27 cellular contexts compared by ENCODE assay signal in the genomic region with DNA sequence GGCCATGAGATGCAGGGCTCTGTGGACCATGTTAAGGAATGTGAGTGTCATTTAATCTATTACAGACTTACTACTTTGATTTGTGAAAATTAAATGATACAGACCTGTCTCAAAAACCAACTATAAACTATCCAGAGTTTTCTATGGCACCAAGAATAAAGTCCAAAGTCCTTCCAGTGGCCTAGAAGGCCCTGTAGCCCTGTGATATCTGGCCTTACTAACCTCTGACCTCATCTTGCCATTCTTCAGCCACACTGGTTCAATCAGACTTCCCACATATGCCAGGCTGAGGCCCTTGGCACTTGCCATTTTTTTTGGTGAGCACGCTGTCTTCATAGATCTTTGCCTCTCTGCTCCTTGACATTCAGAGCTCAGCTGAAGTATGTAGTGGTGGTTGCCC.
"Had no signal": no experiment of that assay in that cellular context is flagged by ENCODE, and none has a peak within 500 bp of the region (broad histone marks: within the 10 kb centered on the region; RNA-seq: fewer than 3 reads in every experiment).

No MANE protein-coding gene starts in this region.

- H3K27ac Mint-ChIP-seq: immature natural killer cell; memory B cell; natural killer cell; nephron progenitor cell; neural progenitor cell; progenitor cell of endocrine pancreas; stimulated activated effector memory CD8-positive, alpha-beta T cell treated with anti-CD3 and anti-CD28 coated beads, Interleukin-12 subunit alpha, Interleukin-12 subunit beta, amount 100 ng/mL, for 72 hours; stimulated activated naive CD8-positive, alpha-beta T cell treated with anti-CD3 and anti-CD28 coated beads, Interleukin-15, Interleukin-2, amounts not matched to agents 100 ng/mL and 50 ng/mL, for 24 hours; type B pancreatic cell had no signal

- H3K27me3 Mint-ChIP-seq: memory B cell; naive B cell; progenitor cell of endocrine pancreas; stimulated activated naive CD8-positive, alpha-beta T cell treated with anti-CD3 and anti-CD28 coated beads, Interleukin-15, Interleukin-2, amounts not matched to agents 100 ng/mL and 50 ng/mL, for 24 hours; type B pancreatic cell had no signal

- H3K4me3 Mint-ChIP-seq: immature natural killer cell; memory B cell; naive B cell; natural killer cell; nephron progenitor cell; neural progenitor cell; stimulated activated effector memory CD8-positive, alpha-beta T cell treated with anti-CD3 and anti-CD28 coated beads, Interleukin-12 subunit alpha, Interleukin-12 subunit beta, amount 100 ng/mL, for 72 hours; stimulated activated naive CD8-positive, alpha-beta T cell treated with anti-CD3 and anti-CD28 coated beads, Interleukin-15, Interleukin-2, amounts not matched to agents 100 ng/mL and 50 ng/mL, for 24 hours; type B pancreatic cell had no signal

- H3K9me3 ChIP-seq: neutrophil, uterus had no signal

- H3K36me3 ChIP-seq: neutrophil, uterus had no signal

- ATAC-seq: heart left ventricle; left lung; natural killer cell; sciatic nerve; stimulated activated effector memory CD8-positive, alpha-beta T cell treated with anti-CD3 and anti-CD28 coated beads, Interleukin-12 subunit alpha, Interleukin-12 subunit beta, amount 100 ng/mL, for 72 hours had no signal

- DNase-seq: glutamatergic neuron; heart left ventricle; hypothalamus; immature natural killer cell; islet precursor cell; left lung; naive B cell; natural killer cell; nephron progenitor cell; occipital lobe; spleen; stimulated activated CD4-positive, alpha-beta T cell treated with anti-CD3 and anti-CD28 coated beads, Interleukin-4, amount 100 ng/mL, for 24 hours; stimulated activated naive CD4-positive, alpha-beta T cell; substantia nigra; uterus had no signal

- H3K27ac ChIP-seq: heart left ventricle, left lung, neural progenitor cell, neutrophil, right atrium auricular region, skin epidermis, spleen, tibial nerve, uterus had no signal

- H3K4me1 ChIP-seq: uterus had no signal

- H3K27me3 ChIP-seq: heart left ventricle, left lung, neural progenitor cell, neutrophil, right atrium auricular region, spleen, tibial nerve, uterus had no signal

- H3K4me3 ChIP-seq: heart left ventricle, left lung, lung, neural progenitor cell, right atrium auricular region, skin epidermis, spleen, tibial nerve, uterus had no signal

- H3K9me3 Mint-ChIP-seq: natural killer cell; stimulated activated effector memory CD8-positive, alpha-beta T cell treated with anti-CD3 and anti-CD28 coated beads, Interleukin-12 subunit alpha, Interleukin-12 subunit beta, amount 100 ng/mL, for 72 hours had no signal
